ENCODE assay signal across 8 cellular contexts in the genomic region with DNA sequence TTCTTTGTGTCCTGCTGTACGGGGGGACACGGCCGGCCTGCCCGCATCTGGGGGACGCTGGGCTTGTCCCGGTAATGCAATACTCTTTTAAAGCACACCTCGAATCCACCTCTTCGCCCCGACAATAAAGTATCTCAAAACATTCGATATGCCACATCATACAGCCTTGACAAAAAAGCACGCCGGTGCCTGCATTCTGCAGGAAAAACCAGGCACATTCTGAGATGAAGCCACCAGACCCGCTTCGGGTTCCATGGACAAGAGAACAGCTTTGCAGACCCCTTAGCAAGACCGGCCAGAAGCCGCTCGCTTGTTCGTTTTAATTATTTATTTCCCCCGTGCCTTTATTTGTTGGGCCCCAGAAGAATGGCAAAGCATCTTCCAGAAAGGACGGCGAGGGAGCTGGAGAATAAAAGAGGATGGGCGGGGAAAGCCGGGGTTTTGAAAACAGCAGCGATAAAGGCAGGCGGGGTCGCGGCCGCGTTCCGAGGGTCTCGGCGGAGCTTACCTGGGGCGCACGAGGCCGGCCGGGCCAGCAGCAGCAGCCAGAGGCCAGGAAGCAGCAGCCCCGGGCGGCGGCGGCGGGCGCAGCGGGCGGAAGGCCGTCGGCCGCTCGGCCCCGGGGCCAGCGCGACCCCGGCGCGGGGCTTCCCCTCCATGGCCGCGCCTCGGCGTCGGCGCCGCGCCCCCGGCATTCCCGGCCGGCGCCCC. TPM values are rescaled to one million over a fixed set of nuclear protein-coding genes. Genes with fewer than 3 reads are reported as not detected.
DNase-seq lines count a peak whose midpoint lies in the region; ATAC-seq and TF ChIP-seq lines count a peak whose summit lies in the region.

No MANE protein-coding gene starts in this region.

- peak overlapping the region; percentile 75 for H3K4me3 Mint-ChIP-seq in activated CD4-positive, alpha-beta T cell treated with anti-CD3 and anti-CD28 coated beads for 36 hours
- peak overlapping the region; percentile 81 for H3K4me3 Mint-ChIP-seq in chondrocyte (ENCODE audit: unreplicated experiment)

- peaks cover 40% of the 10 kb centered on the region for H3K27me3 Mint-ChIP-seq in activated CD4-positive, alpha-beta T cell treated with anti-CD3 and anti-CD28 coated beads for 36 hours
- no peaks in the 10 kb centered on the region for H3K27me3 Mint-ChIP-seq in chondrocyte (ENCODE audit: low read depth)

- H3K4me1 ChIP-seq in muscle layer of colon (ENCODE audit: insufficient read depth, low read length), result peaks cover 7% of the 10 kb centered on the region

- H3K27me3 ChIP-seq in muscle layer of colon (ENCODE audit: control insufficient read depth in 1 of 2, insufficient read depth in 2 of 2, low read length in 2 of 2), result no peaks in the 10 kb centered on the region

- ATAC-seq in activated CD4-positive, alpha-beta T cell treated with anti-CD3 and anti-CD28 coated beads for 36 hours, result peak; percentile 23
- ATAC-seq in HG02623 (IDR thresholded peaks at IDR 0.05; ENCODE audit: unreplicated experiment), result peak; percentile 35
- ATAC-seq in GM18873 (IDR thresholded peaks at IDR 0.05; ENCODE audit: low FRiP score, unreplicated experiment), result no peak

- H3K9ac ChIP-seq in muscle layer of colon (ENCODE audit: low read length), result peak overlapping the region; percentile 39

- H3K4me3 ChIP-seq in muscle layer of colon (ENCODE audit: low read depth in 1 of 2, low read length in 2 of 2), result peak overlapping the region; percentile 52 to 73

- H3K4me1 Mint-ChIP-seq in activated CD4-positive, alpha-beta T cell treated with anti-CD3 and anti-CD28 coated beads for 36 hours, result peaks cover 13% of the 10 kb centered on the region
- H3K4me1 Mint-ChIP-seq in chondrocyte (ENCODE audit: low read depth), result peaks cover 19% of the 10 kb centered on the region

- peak; percentile 19 for DNase-seq in activated CD4-positive, alpha-beta T cell treated with anti-CD3 and anti-CD28 coated beads for 36 hours
- no peak for DNase-seq in activated CD4-positive, alpha-beta T cell treated with anti-CD3 and anti-CD28 coated beads for 1 hour
- peak; percentile 53 for DNase-seq in NCI-H2227 treated with DMSO at 0.1 percent for 48 hours (lab: John Stamatoyannopoulos, UW)
- DNase-seq in chondrocyte (ENCODE audit: low spot score), result no peak
- no peak for DNase-seq in central memory CD4-positive, alpha-beta T cell

- intact Hi-C loops in activated CD4-positive, alpha-beta T cell treated with anti-CD3 and anti-CD28 coated beads for 36 hours (cut with DNase I, micrococcal nuclease), result loop anchor here (1.0 to 5.0 kb wide), 4 partner anchors 77 to 228 kb away; no protein-coding TSS in a partner anchor

- no peaks in the 10 kb centered on the region for H3K9me3 Mint-ChIP-seq in activated CD4-positive, alpha-beta T cell treated with anti-CD3 and anti-CD28 coated beads for 36 hours (ENCODE audit: low read depth)
- H3K9me3 Mint-ChIP-seq in chondrocyte (ENCODE audit: low read depth), result no peaks in the 10 kb centered on the region

- TF ChIP-seq CTCF in chondrocyte (IDR thresholded peaks at IDR 0.05), result no peak

- H3K36me3 ChIP-seq in muscle layer of colon (ENCODE audit: insufficient read depth, low read length), result no peaks in the 10 kb centered on the region

- H3K9me3 ChIP-seq in muscle layer of colon (ENCODE audit: low read length), result no peaks in the 10 kb centered on the region

- H3K27ac Mint-ChIP-seq in activated CD4-positive, alpha-beta T cell treated with anti-CD3 and anti-CD28 coated beads for 36 hours, result no peak overlapping the region
- H3K27ac Mint-ChIP-seq in chondrocyte (ENCODE audit: unreplicated experiment), result peak overlapping the region; percentile 4

- H3K36me3 Mint-ChIP-seq in activated CD4-positive, alpha-beta T cell treated with anti-CD3 and anti-CD28 coated beads for 36 hours (ENCODE audit: low read depth), result no peaks in the 10 kb centered on the region
- no peaks in the 10 kb centered on the region for H3K36me3 Mint-ChIP-seq in chondrocyte (ENCODE audit: low read depth)

- CTCF ChIA-PET in activated CD4-positive, alpha-beta T cell treated with anti-CD3 and anti-CD28 coated beads for 36 hours (lab: Charles Lee), result interaction anchor here (0.7 to 4.6 kb wide), 5 partner anchors 9 to 94 kb away, joined by 3 to 28 read pairs (median 4); no protein-coding TSS in a partner anchor

- no peak overlapping the region for H3K27ac ChIP-seq in muscle layer of colon (ENCODE audit: low read depth, low read length)

- POLR2A ChIA-PET in activated CD4-positive, alpha-beta T cell treated with anti-CD3 and anti-CD28 coated beads for 36 hours (lab: Charles Lee), result interaction anchor here (0.9 kb wide), 1 partner anchor 94 kb away, joined by 3 read pairs; no protein-coding TSS in a partner anchor

RNA-seq across cellular contexts. Expression of a gene that starts 0.5 kb away (rescaled TPM):
- under 1 TPM; 0.46 to 0.53 TPM for total RNA-seq in activated CD4-positive, alpha-beta T cell treated with anti-CD3 and anti-CD28 coated beads for 36 hours
- total RNA-seq in chondrocyte, result 4.7 to 9.2 TPM (median 8.5 TPM) in 3 replicates

RNA-seq across cellular contexts. Expression of a gene that starts 55.1 kb away (rescaled TPM):
- 10 to 100 TPM; 19.8 to 23.2 TPM for total RNA-seq in activated CD4-positive, alpha-beta T cell treated with anti-CD3 and anti-CD28 coated beads for 36 hours
- total RNA-seq in chondrocyte, result 9.9 to 11.0 TPM in 2 of 3 replicates, not detected in the other

Comparison
In these comparisons a context has a peak if more than half of its experiments do, and no peak if none do; other contexts are left out.
1. DNase-seq: peak in activated CD4-positive, alpha-beta T cell treated with anti-CD3 and anti-CD28 coated beads for 36 hours (single experiment) and NCI-H2227 treated with DMSO at 0.1 percent for 48 hours (single experiment); none in activated CD4-positive, alpha-beta T cell treated with anti-CD3 and anti-CD28 coated beads for 1 hour (single experiment), chondrocyte (single experiment) and central memory CD4-positive, alpha-beta T cell (single experiment).